ENCODE assay signal across 8 cellular contexts in genomic region chr20:2172305-2173175, GRCh38.
DNase-seq lines count a peak whose midpoint lies in the region; ATAC-seq and TF ChIP-seq lines count a peak whose summit lies in the region.

No MANE protein-coding gene starts in this region.

- peak overlapping the region in 1 of 2 experiments; percentile 6; a peak in 1 of 4 replicates for H3K4me3 ChIP-seq in Panc1 (ENCODE audit: low read depth in 2 of 2, low read length in 2 of 2)

- intact Hi-C loops in Panc1 (cut with micrococcal nuclease; ENCODE audit: unreplicated experiment), result loop anchor here (1.0 to 5.0 kb wide), 2 partner anchors 165 to 208 kb away; no protein-coding TSS in a partner anchor

- in situ Hi-C loops in Caki2 (cut with HindIII; ENCODE audit: low pct_unique_long_range_greater_than_20kb, low sequenced_read_pairs) (no loop called here), Panc1 (cut with HindIII; ENCODE audit: low pct_unique_long_range_greater_than_20kb, low sequenced_read_pairs) (no loop called here)

- no peak overlapping the region for H3K27ac ChIP-seq in Panc1 (ENCODE audit: low read length)

- CTCF ChIA-PET in Panc1 (lab: Charles Lee), result interaction anchor here (0.5 to 0.9 kb wide), 7 partner anchors 115 to 496 kb away, joined by 3 to 5 read pairs (median 4); no protein-coding TSS in a partner anchor

- ATAC-seq in Panc1, result peak; percentile 82
- ATAC-seq in GM21447 (IDR thresholded peaks at IDR 0.05; ENCODE audit: unreplicated experiment), result no peak

- 0 out of 2 replicates have a peak, but pooled peaks cover 4% of the 10 kb centered on the region for H3K4me1 ChIP-seq in Panc1 (ENCODE audit: control insufficient read depth, insufficient read depth, low read length)

- POLR2A ChIA-PET in Panc1 (lab: Charles Lee), result no interaction called here

- H3K36me3 ChIP-seq in Panc1 (ENCODE audit: control insufficient read depth, insufficient read depth, low read length), result no peaks in the 10 kb centered on the region

- DNase-seq in Caki2 (ENCODE audit: low read depth), result peak; percentile 52
- peak in 53 of 76 experiments; percentile 0 to 53 (median 23) for DNase-seq in HUDEP-2 (lab: John Stamatoyannopoulos, UW; ENCODE audit: unreplicated experiment in 76 of 76)
- DNase-seq in Panc1 (ENCODE audit: low read depth, low spot score), result peak; percentile 36
- peak; percentile 37 to 44 for DNase-seq in activated T-helper 1 cell treated with anti-CD3 and anti-CD28 coated beads, Interleukin-2, amount 50 U/mL, for 16 hours (ENCODE audit: low read depth in 1 of 2, low spot score in 1 of 2)
- DNase-seq in fibroblast of the conjunctiva (ENCODE audit: low read depth), result peak; percentile 22
- DNase-seq in nucleus accumbens (lab: John Stamatoyannopoulos, UW), result peak in 50 of 56 donors; percentile 8 to 85 (median 48)
- peak; percentile 92 for DNase-seq in superior temporal gyrus (ENCODE audit: extremely low spot score)

- peak; percentile 93 for TF ChIP-seq CTCF in Panc1 (IDR thresholded peaks at IDR 0.05)

- no TSS peak for BruUV-seq in Panc1 (replicated peaks; lab: Mats Ljungman, UMichigan)

- H3K27me3 ChIP-seq in Panc1 (ENCODE audit: control insufficient read depth, insufficient read depth, low read length), result no peaks in the 10 kb centered on the region; the same call in 1 of the 2 replicates

- no peaks in the 10 kb centered on the region for H3K9me3 ChIP-seq in Panc1 (ENCODE audit: control insufficient read depth, insufficient read depth, low read depth, low read length)

Comparison
In these comparisons a context has a peak if more than half of its experiments do, and no peak if none do; other contexts are left out.
1. DNase-seq: peak in every context shown above with its lines; median percentile 92 in superior temporal gyrus; 52 in Caki2; 48 in nucleus accumbens; 40 in activated T-helper 1 cell treated with anti-CD3 and anti-CD28 coated beads, Interleukin-2, amount 50 U/mL, for 16 hours; 36 in Panc1; 23 in HUDEP-2; 22 in fibroblast of the conjunctiva.